ENCODE assay signal across 25 cellular contexts in genomic region chr16:83785455-83785854, GRCh38.
"Had no signal": no experiment of that assay in that cellular context is flagged by ENCODE, and none has a peak within 500 bp of the region (broad histone marks: within the 10 kb centered on the region; RNA-seq: fewer than 3 reads in every experiment).

No MANE protein-coding gene starts in this region.

- FAIRE-seq: endothelial cell of umbilical vein, keratinocyte, pancreas had no signal

- H3K27ac ChIP-seq: coronary artery, esophagus squamous epithelium, heart right ventricle, neutrophil, pancreas, skin epidermis, spleen, testis, tibial artery had no signal

- DNase-seq: dermis blood vessel endothelial cell; effector memory CD4-positive, alpha-beta T cell; esophagus squamous epithelium; foreskin melanocyte; glutamatergic neuron; heart right ventricle; hippocampal formation; mucosa of descending colon; naive B cell; pancreas; spleen; stimulated activated CD4-positive, alpha-beta T cell treated with anti-CD3 and anti-CD28 coated beads, Interleukin-4, amount 100 ng/mL, for 4 hours; stimulated activated naive CD8-positive, alpha-beta T cell treated with anti-CD3 and anti-CD28 coated beads, Interleukin-15, Interleukin-2, amounts not matched to agents 100 U/mL and 50 U/mL, for 24 hours; substantia nigra; testis; tibial artery had no signal

- H3K4me3 ChIP-seq: coronary artery, esophagus squamous epithelium, heart right ventricle, lung, mucosa of descending colon, pancreas, skin epidermis, spleen, testis, tibial artery had no signal

- ATAC-seq: heart right ventricle; left lobe of liver; mucosa of descending colon; natural killer cell treated with Interleukin-12 subunit alpha and Interleukin-12 subunit beta and Interleukin-15 and Interleukin-18, amount 100 ng/mL, for 72 hours; pancreas; stimulated activated memory B cell treated with anti-CD40 and anti-IgM and Interleukin-4, amounts not matched to agents 10 μg/mL and 1 μg/mL and 100 μg/mL, for 72 hours; stimulated activated naive CD8-positive, alpha-beta T cell treated with anti-CD3 and anti-CD28 coated beads, Interleukin-15, Interleukin-2, amounts not matched to agents 100 U/mL and 50 U/mL, for 24 hours had no signal

- H3K9me3 ChIP-seq: esophagus squamous epithelium, heart right ventricle, mucosa of descending colon, neutrophil, pancreas, testis, tibial artery had no signal

- H3K36me3 ChIP-seq: esophagus squamous epithelium, neutrophil, pancreas, spleen had no signal

- H3K27me3 ChIP-seq: esophagus squamous epithelium, heart right ventricle, pancreas, spleen, testis, tibial artery had no signal
